Comparison of ENCODE assay signal across 8 cellular contexts in genomic region chr1:144551543-144552424, GRCh38. TPM values are rescaled to one million over a fixed set of nuclear protein-coding genes. Genes with fewer than 3 reads are reported as not detected.
DNase-seq lines count a peak whose midpoint lies in the region; ATAC-seq and TF ChIP-seq lines count a peak whose summit lies in the region.

No MANE protein-coding gene starts in this region.

- H3K4me1 ChIP-seq in spleen = peaks cover 0 to 22% (median 17%) of the 10 kb centered on the region in 6 donors

- intact Hi-C loops in spleen (cut with DNase I; ENCODE audit: low total_unique reads) = no loop called here

- peaks cover 19 to 22% of the 10 kb centered on the region in 2 donors for H3K4me1 Mint-ChIP-seq in immature natural killer cell

- peak overlapping the region; percentile 96 for H3K27ac ChIP-seq in caudate nucleus (ENCODE audit: low read depth, low read length)
- H3K27ac ChIP-seq in spleen = peak overlapping the region; percentile 80 to 95 (median 89)

- H3K36me3 ChIP-seq in spleen = no peaks in the 10 kb centered on the region

- TF ChIP-seq CTCF in spleen (IDR thresholded peaks at IDR 0.05 in 8 of 11, conservative IDR thresholded peaks at IDR 0.05 in 3 of 11) = peak in 1 of 11 experiments; percentile 3

- peak overlapping the region; percentile 7 to 68 (median 30) for H3K4me3 ChIP-seq in spleen

- peaks cover 0 to 59% (median 0%) of the 10 kb centered on the region in 7 donors for H3K27me3 ChIP-seq in spleen (replicated peaks in 1 of 7)

- peak in 2 of 3 donors; percentile 39 to 83 for TF ChIP-seq POLR2A in spleen (IDR thresholded peaks at IDR 0.05)

- H3K9me3 Mint-ChIP-seq in immature natural killer cell = peaks cover 0 to 6% (median 0%) of the 10 kb centered on the region in 6 donors

- H3K9me3 ChIP-seq in spleen = no peaks in the 10 kb centered on the region

- 1 to 2% (median 2%) methylated on average over 46 to 48 of the region's 48 CpGs for WGBS in spleen, 5 donors

- H3K4me3 Mint-ChIP-seq in immature natural killer cell = peak overlapping the region; percentile 84 to 92 (median 86)

- ATAC-seq in GM21825 (IDR thresholded peaks at IDR 0.05; ENCODE audit: unreplicated experiment) (peak; percentile 69), HG03196 (IDR thresholded peaks at IDR 0.05; ENCODE audit: unreplicated experiment) (no peak)

- no peaks in the 10 kb centered on the region for H3K36me3 Mint-ChIP-seq in immature natural killer cell

- peaks cover 11 to 15% (median 12%) of the 10 kb centered on the region in 3 donors for H3K27me3 Mint-ChIP-seq in immature natural killer cell (ENCODE audit: low read depth in 3 of 3)

- DNase-seq in DMS79 (lab: John Stamatoyannopoulos, UW) (peak; percentile 93), NCI-H1048 (lab: John Stamatoyannopoulos, UW) (peak; percentile 90), caudate nucleus (lab: John Stamatoyannopoulos, UW) (peak in 60 of 61 donors; percentile 60 to 97 (median 89)), immature natural killer cell (peak; percentile 30 to 75 (median 36)), spleen (peak; percentile 90)
- DNase-seq in activated CD4-positive, CD25-positive, alpha-beta regulatory T cell treated with anti-CD3 and anti-CD28 coated beads, Interleukin-2, amount 50 U/mL, for 16 hours (ENCODE audit: low read depth, low spot score) = peak; percentile 47

- H3K27ac Mint-ChIP-seq in immature natural killer cell = peak overlapping the region; percentile 70 to 96 (median 90)

RNA-seq across cellular contexts. Expression of gene PPIAL4F, which starts 40.9 kb away (rescaled TPM):
- polyA plus RNA-seq in immature natural killer cell (not detected), spleen (not detected)
- total RNA-seq in spleen = 1 to 10 TPM in 1 of 7 donors, not detected in 6; 1.5 TPM

Comparison
In these comparisons a context has a peak if more than half of its experiments do, and no peak if none do; other contexts are left out.
1. DNase-seq: peak in every context shown above with its lines; median percentile 93 in DMS79; 90 in NCI-H1048; 90 in spleen; 89 in caudate nucleus; 47 in activated CD4-positive, CD25-positive, alpha-beta regulatory T cell treated with anti-CD3 and anti-CD28 coated beads, Interleukin-2, amount 50 U/mL, for 16 hours; 36 in immature natural killer cell.